Comparison of ENCODE assay signal across 7 cellular contexts in genomic region chrX:49269768-49270248, GRCh38. TPM values are rescaled to one million over a fixed set of nuclear protein-coding genes. Genes with fewer than 3 reads are reported as not detected.
DNase-seq lines count a peak whose midpoint lies in the region; ATAC-seq and TF ChIP-seq lines count a peak whose summit lies in the region.

A gene with protein sequence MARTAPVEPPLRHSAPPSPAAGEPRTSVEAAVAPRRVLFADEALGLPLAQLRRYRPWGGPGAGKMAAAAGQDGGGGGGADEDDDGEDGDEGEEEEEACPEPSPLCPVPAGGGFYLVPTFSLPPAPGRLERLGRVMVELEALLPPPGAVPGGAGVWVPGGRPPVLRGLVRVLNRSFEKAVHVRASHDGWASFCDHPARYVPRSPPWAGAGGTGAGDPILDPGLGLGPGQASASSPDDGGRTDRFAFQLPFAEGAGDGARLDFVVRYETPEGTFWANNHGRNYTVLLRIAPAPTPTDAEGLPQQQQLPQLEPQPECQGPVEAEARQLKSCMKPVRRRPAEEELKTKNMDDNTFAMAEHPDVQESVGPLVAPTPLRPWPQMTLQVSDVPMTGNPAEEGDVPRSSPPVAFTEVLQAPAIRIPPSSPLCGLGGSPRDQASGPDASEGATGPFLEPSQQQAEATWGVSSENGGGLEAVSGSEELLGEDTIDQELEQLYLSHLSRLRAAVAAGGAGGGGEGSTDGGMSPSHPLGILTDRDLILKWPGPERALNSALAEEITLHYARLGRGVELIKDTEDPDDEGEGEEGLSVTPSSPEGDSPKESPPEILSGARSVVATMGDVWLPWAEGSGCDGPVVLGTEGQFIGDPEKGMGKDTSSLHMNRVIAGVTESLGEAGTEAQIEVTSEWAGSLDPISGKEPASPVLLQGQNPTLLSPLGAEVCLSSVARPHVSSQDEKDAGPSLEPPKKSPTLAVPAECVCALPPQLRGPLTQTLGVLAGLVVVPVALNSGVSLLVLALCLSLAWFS (plus strand): TSS chrX:49269793. CDS start chrX:49269870, 77 bp downstream.

- H3K4me3 ChIP-seq in fibroblast of villous mesenchyme (ENCODE audit: low read depth, low read length): peak within 1 kb of the TSS; percentile 70
- peak within 1 kb of the TSS; percentile 81 for H3K4me3 ChIP-seq in parathyroid adenoma (ENCODE audit: low read depth, low read length)

- H2AFZ ChIP-seq in parathyroid adenoma: peak within 1 kb of the TSS; percentile 88

- H3K27ac Mint-ChIP-seq in T-helper 17 cell: peak within 1 kb of the TSS; percentile 98

- no peaks in the 10 kb centered on the region for H3K9me3 ChIP-seq in T-helper 17 cell (ENCODE audit: control insufficient read depth, low read length, poor library complexity, severe bottlenecking)
- H3K9me3 ChIP-seq in parathyroid adenoma (ENCODE audit: control insufficient read depth, low read length): no peaks in the 10 kb centered on the region

- peak in 2 of 3 donors; percentile 45 to 76 for DNase-seq in T-helper 17 cell
- DNase-seq in fibroblast of villous mesenchyme (ENCODE audit: low read depth): no peak
- DNase-seq in GM03348 (ENCODE audit: low spot score): no peak
- no peak for DNase-seq in NOMO-1 treated with dmso at 0.1 percent for 144 hours (lab: John Stamatoyannopoulos, UW; ENCODE audit: unreplicated experiment)

- H3K4me3 Mint-ChIP-seq in T-helper 17 cell: peak within 1 kb of the TSS; percentile 94

- ATAC-seq in GM19023 (IDR thresholded peaks at IDR 0.05; ENCODE audit: unreplicated experiment): peak; percentile 17
- ATAC-seq in HG02840 (IDR thresholded peaks at IDR 0.05; ENCODE audit: low FRiP score, unreplicated experiment): peak; percentile 23
- ATAC-seq in T-helper 17 cell: peak; percentile 11

- H3K27me3 ChIP-seq in parathyroid adenoma (ENCODE audit: control insufficient read depth, insufficient read depth, low read length): no peaks in the 10 kb centered on the region

- H3K4me1 Mint-ChIP-seq in T-helper 17 cell: peaks cover 34% of the 10 kb centered on the region

- H3K36me3 Mint-ChIP-seq in T-helper 17 cell (ENCODE audit: low read depth): no peaks in the 10 kb centered on the region

- H3K9ac ChIP-seq in parathyroid adenoma: no peak within 1 kb of the TSS

- H3K36me3 ChIP-seq in parathyroid adenoma (ENCODE audit: control insufficient read depth, insufficient read depth, low read length): no peaks in the 10 kb centered on the region

- H3K4me2 ChIP-seq in parathyroid adenoma (ENCODE audit: low read length): peak within 1 kb of the TSS; percentile 69

- H3K4me1 ChIP-seq in parathyroid adenoma: peaks cover 19% of the 10 kb centered on the region

- no peaks in the 10 kb centered on the region for H3K79me2 ChIP-seq in parathyroid adenoma

- H3K27me3 Mint-ChIP-seq in T-helper 17 cell: no peaks in the 10 kb centered on the region

- TF ChIP-seq CTCF in fibroblast of villous mesenchyme (IDR thresholded peaks at IDR 0.05; ENCODE audit: insufficient read depth, low read depth, low read length) (no peak), parathyroid adenoma (IDR thresholded peaks at IDR 0.05) (no peak)

- H3K27ac ChIP-seq in parathyroid adenoma: peak within 1 kb of the TSS; percentile 99

RNA-seq across cellular contexts. Expression of the gene that starts here (rescaled TPM):
- 10 to 100 TPM in 1 of 2 donors, 1 to 10 TPM in 1; 8.3 to 10.8 TPM for total RNA-seq in T-helper 17 cell
- total RNA-seq in fibroblast of villous mesenchyme: 5.2 and 5.6 TPM in 2 replicates

Comparison
In these comparisons a context has a peak if more than half of its experiments do, and no peak if none do; other contexts are left out.
1. DNase-seq: peak in T-helper 17 cell (2 of 3); none in fibroblast of villous mesenchyme (single experiment), GM03348 (single experiment) and NOMO-1 treated with dmso at 0.1 percent for 144 hours (single experiment).
2. Peak in every context shown above with its lines, with median percentiles within 50 percentile points of each other: ATAC-seq.